Comparison of ENCODE assay signal across 13 cellular contexts in the genomic region with DNA sequence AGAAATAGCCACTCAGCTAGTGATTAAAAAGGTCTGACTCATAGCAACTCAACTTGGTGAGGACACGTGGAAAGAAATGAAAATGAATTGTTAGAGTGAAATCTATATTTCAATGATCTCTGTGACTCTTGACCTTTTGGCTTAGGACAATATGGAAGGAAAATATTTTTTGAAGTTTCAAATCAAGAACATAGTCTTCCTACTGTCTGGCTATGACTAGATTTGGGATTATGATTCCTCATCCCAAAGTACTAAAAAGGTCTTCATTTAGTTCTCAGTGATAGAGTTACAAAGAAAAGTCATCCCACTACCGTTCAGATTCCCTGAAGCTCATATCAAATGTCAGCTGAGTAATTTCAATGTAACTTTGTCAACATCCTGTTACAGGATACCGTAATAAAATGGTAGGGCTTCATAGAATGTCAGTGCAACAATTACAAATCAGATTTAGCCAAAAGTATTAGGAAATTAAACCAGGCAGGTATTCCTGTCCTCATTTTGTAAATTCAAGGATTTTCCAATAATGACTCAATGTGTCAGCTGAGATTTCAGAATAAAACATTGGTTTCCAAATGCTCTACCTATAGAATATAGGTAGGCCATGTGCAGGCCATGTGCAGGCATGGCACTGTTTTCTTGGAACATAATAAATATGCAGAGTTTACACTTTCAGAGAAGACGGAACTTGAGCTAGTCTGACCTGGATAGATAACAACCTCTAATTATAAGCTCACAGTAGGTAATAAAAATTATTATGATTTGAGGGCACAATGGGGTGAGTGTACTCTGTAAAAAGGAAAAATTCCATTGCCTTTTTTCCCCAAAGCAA. TPM values are rescaled to one million over a fixed set of nuclear protein-coding genes. Genes with fewer than 3 reads are reported as not detected.
A peak's percentile ranks its signal among the peaks of the same experiment; 100 is the strongest.
DNase-seq lines count a peak whose midpoint lies in the region; ATAC-seq and TF ChIP-seq lines count a peak whose summit lies in the region.
"Had no signal": no experiment of that assay in that cellular context is flagged by ENCODE, and none has a peak within 500 bp of the region (broad histone marks: within the 10 kb centered on the region; RNA-seq: fewer than 3 reads in every experiment).

No MANE protein-coding gene starts in this region.

- H3K9me3 ChIP-seq in breast epithelium = no peaks in the 10 kb centered on the region
- H3K9me3 ChIP-seq in ascending aorta = no peaks in the 10 kb centered on the region
- no peaks in the 10 kb centered on the region for H3K9me3 ChIP-seq in vagina
- H3K9me3 ChIP-seq: esophagus squamous epithelium had no signal

- no peak overlapping the region for H3K4me3 ChIP-seq in breast epithelium
- H3K4me3 ChIP-seq in ascending aorta = no peak overlapping the region
- no peak overlapping the region for H3K4me3 ChIP-seq in vagina
- H3K4me3 ChIP-seq: esophagus squamous epithelium had no signal

- in situ Hi-C loops in KBM-7 (cut with MboI; ENCODE audit: low pct_unique_long_range_greater_than_20kb, low sequenced_read_pairs) = no loop called here

- DNase-seq in EH (ENCODE audit: low read depth) (peak; percentile 75), KBM-7 (peak; percentile 16), breast epithelium (ENCODE audit: low spot score in 2 of 2) (no peak), myocyte (ENCODE audit: low read depth) (peak; percentile 65), 8988T (no peak), ascending aorta (ENCODE audit: low spot score in 2 of 2) (no peak), vagina (ENCODE audit: extremely low spot score in 2 of 2) (no peak)
- DNase-seq: activated CD8-positive, alpha-beta memory T cell treated with anti-CD3 and anti-CD28 coated beads for 24 hours; amygdala; esophagus squamous epithelium; KG1; stimulated activated CD4-positive, alpha-beta T cell treated with anti-CD3 and anti-CD28 coated beads, Interleukin-2, amount 100 ng/mL, for 48 hours had no signal

- no peaks in the 10 kb centered on the region for H3K27me3 ChIP-seq in breast epithelium
- H3K27me3 ChIP-seq in ascending aorta = no peaks in the 10 kb centered on the region
- H3K27me3 ChIP-seq in vagina = no peaks in the 10 kb centered on the region
- H3K27me3 ChIP-seq: esophagus squamous epithelium had no signal

- no peaks in the 10 kb centered on the region for H3K36me3 ChIP-seq in breast epithelium
- no peaks in the 10 kb centered on the region for H3K36me3 ChIP-seq in ascending aorta
- no peaks in the 10 kb centered on the region for H3K36me3 ChIP-seq in vagina

- H3K4me1 ChIP-seq in breast epithelium = no peaks in the 10 kb centered on the region
- H3K4me1 ChIP-seq in ascending aorta = no peaks in the 10 kb centered on the region
- H3K4me1 ChIP-seq in vagina = peaks cover 15% of the 10 kb centered on the region

- intact Hi-C loops in breast epithelium (cut with DNase I; ENCODE audit: low total_unique reads) = no loop called here
- intact Hi-C loops in ascending aorta (cut with DNase I) = no loop called here
- intact Hi-C loops in vagina (cut with DNase I) = loop anchor here (10.0 kb wide), 1 partner anchor 188 kb away; no protein-coding TSS in a partner anchor

- TF ChIP-seq CTCF in breast epithelium (IDR thresholded peaks at IDR 0.05) = no peak
- no peak for TF ChIP-seq CTCF in ascending aorta (IDR thresholded peaks at IDR 0.05)
- no peak for TF ChIP-seq CTCF in vagina (IDR thresholded peaks at IDR 0.05)

- no peak for ATAC-seq in HG03469 (IDR thresholded peaks at IDR 0.05; ENCODE audit: unreplicated experiment)

- TF ChIP-seq POLR2A in breast epithelium (IDR thresholded peaks at IDR 0.05) (no peak), vagina (IDR thresholded peaks at IDR 0.05) (no peak)

- peak overlapping the region; percentile 23 to 66 for H3K27ac ChIP-seq in breast epithelium
- no peak overlapping the region for H3K27ac ChIP-seq in ascending aorta
- no peak overlapping the region for H3K27ac ChIP-seq in vagina

RNA-seq across cellular contexts. Expression of gene ANKRD29, which starts 36.0 kb away (rescaled TPM):
- 10 to 100 TPM in 1 of 3 donors, 1 to 10 TPM in 2; 8.8 to 13.8 (median 9.9) TPM for total RNA-seq in breast epithelium
- total RNA-seq in myocyte = 0.83 and 2.1 TPM in 2 replicates
- 1.8 TPM for polyA plus RNA-seq in myocyte (2012)
- 118 TPM for total RNA-seq in ascending aorta
- 32.9 TPM for total RNA-seq in vagina

RNA-seq across cellular contexts. Expression of gene NPC1, which starts 40.4 kb away (rescaled TPM):
- total RNA-seq in breast epithelium (100 to 1,000 TPM in 1 of 3 donors, 10 to 100 TPM in 2; 39.5 to 100 (median 81.3) TPM), myocyte (40.4 and 54.0 TPM in 2 replicates), ascending aorta (21.6 TPM), vagina (89.9 TPM)
- 54.7 TPM for polyA plus RNA-seq in myocyte (2012)

Comparison
In these comparisons a context has a peak if more than half of its experiments do, and no peak if none do; other contexts are left out.
1. DNase-seq: peak in EH (single experiment), KBM-7 (single experiment) and myocyte (single experiment); none in breast epithelium (0 of 2), 8988T (single experiment), ascending aorta (0 of 2) and vagina (0 of 2).
2. H3K27ac ChIP-seq: peak in breast epithelium (2 of 2); none in ascending aorta (0 of 2) and vagina (single experiment).